In the genomic region with DNA sequence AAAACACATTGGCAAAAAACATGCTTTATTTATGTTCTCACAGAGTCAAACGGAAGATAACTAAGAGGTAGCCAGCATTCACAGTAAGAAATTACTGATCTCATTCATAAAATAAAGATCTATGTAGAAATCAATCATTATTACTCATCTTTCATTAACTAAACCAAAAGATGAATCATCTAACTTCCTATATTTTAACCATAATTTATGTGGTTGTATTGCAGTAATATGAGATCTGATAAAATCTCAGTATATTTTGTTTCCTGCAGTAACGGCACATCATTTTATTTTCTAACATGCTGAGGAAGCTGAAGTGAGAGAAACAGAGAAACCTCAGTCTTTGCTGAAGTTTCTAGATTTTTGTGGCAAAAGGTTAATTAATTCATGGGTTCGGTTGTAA, we compare ENCODE assay signal across 6 cellular contexts.
"Had no signal": no experiment of that assay in that cellular context is flagged by ENCODE, and none has a peak within 500 bp of the region (broad histone marks: within the 10 kb centered on the region; RNA-seq: fewer than 3 reads in every experiment).

No MANE protein-coding gene starts in this region.

- H3K27ac Mint-ChIP-seq: GM23338, H9, IgD-negative memory B cell had no signal

- DNase-seq: H9, HCEC 1CT had no signal

- H2AFZ ChIP-seq: GM23338 had no signal

- H3K27ac ChIP-seq: HL-60 had no signal

- H3K9me3 Mint-ChIP-seq: GM23338, H9, IgD-negative memory B cell had no signal

- H3K4me1 Mint-ChIP-seq: GM23338, H9, IgD-negative memory B cell had no signal

- H3K4me3 Mint-ChIP-seq: GM23338, H9, IgD-negative memory B cell had no signal

- H3K27me3 Mint-ChIP-seq: IgD-negative memory B cell had no signal

- H3K36me3 Mint-ChIP-seq: IgD-negative memory B cell had no signal

- H3K4me2 ChIP-seq: GM23338 had no signal

- ATAC-seq: GM23338, HepG2 had no signal

- H3K4me3 ChIP-seq: GM23338 had no signal
